In genomic region chr3:129608087-129608935, GRCh38 we compare ENCODE assay signal across 8 cellular contexts. TPM values are rescaled to one million over a fixed set of nuclear protein-coding genes. Genes with fewer than 3 reads are reported as not detected.
DNase-seq lines count a peak whose midpoint lies in the region; ATAC-seq and TF ChIP-seq lines count a peak whose summit lies in the region.

No MANE protein-coding gene starts in this region.

- no peaks in the 10 kb centered on the region for H3K36me3 ChIP-seq in gastrocnemius medialis

- ATAC-seq in Right ventricle myocardium superior (ENCODE audit: poor library complexity) (no peak), gastrocnemius medialis (no peak)

- in situ Hi-C loops in gastrocnemius medialis (cut with MboI; ENCODE audit: low sequenced_read_pairs in 4 of 4), result no loop called here

- DNase-seq in Right ventricle myocardium superior (peak; percentile 50), cardiac septum (ENCODE audit: low spot score) (no peak), SHP77 treated with DMSO at 0.1 percent for 48 hours (lab: John Stamatoyannopoulos, UW) (peak; percentile 43), fibroblast of peridontal ligament (ENCODE audit: extremely low read depth) (peak; percentile 55), gastrocnemius medialis (no peak), AG08396 (ENCODE audit: low spot score) (no peak), CD1c-positive myeloid dendritic cell (ENCODE audit: extremely low spot score) (no peak)
- DNase-seq in activated effector memory CD4-positive, alpha-beta T cell treated with Interleukin-2 at 50 U/mL for 16 hours, result no peak

- H3K9me3 ChIP-seq in gastrocnemius medialis, result no peaks in the 10 kb centered on the region

- TF ChIP-seq CTCF in gastrocnemius medialis (IDR thresholded peaks at IDR 0.05 in 4 of 5, conservative IDR thresholded peaks at IDR 0.05 in 1 of 5), result no peak

- peak overlapping the region; percentile 82 to 93 (median 86) for H3K27ac ChIP-seq in gastrocnemius medialis

- no peak for TF ChIP-seq POLR2A in gastrocnemius medialis (IDR thresholded peaks at IDR 0.05)

- H3K4me1 ChIP-seq in gastrocnemius medialis, result peaks cover 14 to 40% of the 10 kb centered on the region in 2 donors

- intact Hi-C loops in Right ventricle myocardium superior (cut with DNase I), result no loop called here
- intact Hi-C loops in cardiac septum (cut with DNase I), result loop anchor here (5.0 to 10.0 kb wide), 2 partner anchors 116 to 224 kb away; no protein-coding TSS in a partner anchor
- intact Hi-C loops in gastrocnemius medialis (cut with DNase I; ENCODE audit: low total_unique reads), result loop anchor here (5.0 kb wide), 1 partner anchor 116 kb away; no protein-coding TSS in a partner anchor

- H3K27me3 ChIP-seq in gastrocnemius medialis, result peaks cover 0 to 15% (median 6%) of the 10 kb centered on the region in 3 donors

- H3K4me3 ChIP-seq in gastrocnemius medialis, result no peak overlapping the region

RNA-seq across cellular contexts. Expression of gene PLXND1, which starts 1.8 kb away (rescaled TPM):
- total RNA-seq in Right ventricle myocardium superior (53.1 TPM), cardiac septum (54.8 TPM), gastrocnemius medialis (10 to 100 TPM; 15.7 to 70.9 (median 19.9) TPM)

Comparison
In these comparisons a context has a peak if more than half of its experiments do, and no peak if none do; other contexts are left out.
1. DNase-seq: peak in Right ventricle myocardium superior (single experiment), SHP77 treated with DMSO at 0.1 percent for 48 hours (single experiment) and fibroblast of peridontal ligament (single experiment); none in cardiac septum (single experiment), gastrocnemius medialis (0 of 2), AG08396 (single experiment), activated effector memory CD4-positive, alpha-beta T cell treated with Interleukin-2 at 50 U/mL for 16 hours (single experiment) and CD1c-positive myeloid dendritic cell (single experiment).